29 cellular contexts compared by ENCODE assay signal in genomic region chr16:13928644-13929043, GRCh38.
"Had no signal": no experiment of that assay in that cellular context is flagged by ENCODE, and none has a peak within 500 bp of the region (broad histone marks: within the 10 kb centered on the region; RNA-seq: fewer than 3 reads in every experiment).

No MANE protein-coding gene starts in this region.

- DNase-seq: activated CD4-positive, alpha-beta T cell treated with anti-CD3 and anti-CD28 coated beads for 48 hours; activated CD4-positive, alpha-beta T cell treated with anti-CD3 and anti-CD28 coated beads, Interleukin-2, amount 50 U/mL, for 1 hour; activated CD4-positive, alpha-beta T cell treated with anti-CD3 and anti-CD28 coated beads, Interleukin-2, amount 50 U/mL, for 48 hours; activated CD8-positive, alpha-beta memory T cell treated with anti-CD3 and anti-CD28 coated beads for 24 hours; activated CD8-positive, alpha-beta T cell treated with anti-CD3 and anti-CD28 coated beads for 36 hours; activated effector memory CD4-positive, alpha-beta T cell treated with anti-CD3 and anti-CD28 coated beads, Interleukin-2, amount 50 U/mL, for 16 hours; activated naive CD4-positive, alpha-beta T cell treated with anti-CD3 and anti-CD28 coated beads for 36 hours; activated naive CD8-positive, alpha-beta T cell treated with anti-CD3 and anti-CD28 coated beads for 36 hours; activated naive CD8-positive, alpha-beta T cell treated with anti-CD3 and anti-CD28 coated beads, Interleukin-2, amount 50 U/mL, for 24 hours; activated T-cell treated with anti-CD3 and anti-CD28 coated beads, Interleukin-2, amount 50 U/mL, for 4 hours; central memory CD4-positive, alpha-beta T cell; cerebellar nuclear complex; dorsolateral prefrontal cortex; effector memory CD4-positive, alpha-beta T cell; endodermal cell; erythroblast; foreskin keratinocyte; gastrocnemius medialis; glutamatergic neuron; heart left ventricle; T-helper 1 cell; T-helper 17 cell had no signal

- H3K4me3 ChIP-seq: ascending aorta, breast epithelium, cardiac muscle cell, coronary artery, dorsolateral prefrontal cortex, esophagus muscularis mucosa, gastrocnemius medialis, heart left ventricle had no signal

- H3K9me3 ChIP-seq: ascending aorta, breast epithelium, esophagus muscularis mucosa, gastrocnemius medialis, heart left ventricle had no signal

- ATAC-seq: activated CD8-positive, alpha-beta T cell treated with anti-CD3 and anti-CD28 coated beads for 36 hours; activated naive CD8-positive, alpha-beta T cell treated with anti-CD3 and anti-CD28 coated beads, Interleukin-2, amount 50 U/mL, for 24 hours; activated T-cell treated with anti-CD3 and anti-CD28 coated beads, Interleukin-2, amount 50 U/mL, for 4 hours; foreskin keratinocyte; gastrocnemius medialis; heart left ventricle; T-helper 17 cell; WTC11 had no signal

- H3K4me1 ChIP-seq: ascending aorta, breast epithelium, foreskin keratinocyte had no signal

- H3K27me3 ChIP-seq: ascending aorta, breast epithelium, cardiac muscle cell, dorsolateral prefrontal cortex, esophagus muscularis mucosa, foreskin keratinocyte, gastrocnemius medialis, heart left ventricle had no signal

- H3K27ac ChIP-seq: ascending aorta, breast epithelium, cardiac muscle cell, coronary artery, dorsolateral prefrontal cortex, esophagus muscularis mucosa, foreskin keratinocyte, gastrocnemius medialis, heart left ventricle, VCaP had no signal

- H3K36me3 ChIP-seq: breast epithelium had no signal
